Comparison of ENCODE assay signal across 18 cellular contexts in genomic region chr5:179904463-179905143, GRCh38.
"Had no signal": no experiment of that assay in that cellular context is flagged by ENCODE, and none has a peak within 500 bp of the region (broad histone marks: within the 10 kb centered on the region; RNA-seq: fewer than 3 reads in every experiment).

No MANE protein-coding gene starts in this region.

- H3K4me3 Mint-ChIP-seq: activated naive CD8-positive, alpha-beta T cell treated with anti-CD3 and anti-CD28 coated beads, Interleukin-2, amount 10 ng/mL, durations not matched to agents 7 days and 5 days; endodermal cell had no signal

- H3K27ac ChIP-seq: ascending aorta, hepatocyte, tibial nerve, WERI-Rb-1 had no signal

- H3K36me3 ChIP-seq: WERI-Rb-1 had no signal

- H3K9me3 ChIP-seq: ascending aorta, mucosa of descending colon, tibial nerve had no signal

- H3K4me3 ChIP-seq: ascending aorta, dorsolateral prefrontal cortex, hepatocyte, mucosa of descending colon, tibial nerve had no signal

- H3K27me3 Mint-ChIP-seq: activated naive CD8-positive, alpha-beta T cell treated with anti-CD3 and anti-CD28 coated beads, Interleukin-2, amount 10 ng/mL, durations not matched to agents 7 days and 5 days; naive thymus-derived CD4-positive, alpha-beta T cell had no signal

- H3K4me2 ChIP-seq: hepatocyte had no signal

- H3K9me3 Mint-ChIP-seq: activated naive CD8-positive, alpha-beta T cell treated with anti-CD3 and anti-CD28 coated beads, Interleukin-2, amount 10 ng/mL, durations not matched to agents 7 days and 5 days; endodermal cell; naive thymus-derived CD4-positive, alpha-beta T cell had no signal

- H3K27ac Mint-ChIP-seq: activated naive CD8-positive, alpha-beta T cell treated with anti-CD3 and anti-CD28 coated beads, Interleukin-2, amount 10 ng/mL, durations not matched to agents 7 days and 5 days; naive thymus-derived CD4-positive, alpha-beta T cell had no signal

- H2AFZ ChIP-seq: hepatocyte had no signal

- H3K4me1 Mint-ChIP-seq: endodermal cell had no signal

- H3K27me3 ChIP-seq: ascending aorta, dorsolateral prefrontal cortex, hepatocyte, tibial nerve had no signal

- ATAC-seq: mucosa of descending colon; naive thymus-derived CD4-positive, alpha-beta T cell had no signal

- DNase-seq: activated CD4-positive, alpha-beta T cell treated with anti-CD3 and anti-CD28 coated beads, Interleukin-2, amount 50 U/mL, for 48 hours; activated naive CD8-positive, alpha-beta T cell treated with anti-CD3 and anti-CD28 coated beads, Interleukin-2, amount 10 ng/mL, durations not matched to agents 7 days and 5 days; activated T-cell treated with anti-CD3 and anti-CD28 coated beads, Interleukin-2, amount 50 U/mL, for 1 hour; dorsolateral prefrontal cortex; endodermal cell; islet precursor cell; mammary epithelial cell; naive thymus-derived CD4-positive, alpha-beta T cell; nucleus accumbens; stimulated activated CD4-positive, alpha-beta T cell treated with anti-CD3 and anti-CD28 coated beads, Interleukin-4, amount 100 ng/mL, for 24 hours; stimulated activated naive CD4-positive, alpha-beta T cell; SW 1271; T-helper 9 cell; WERI-Rb-1 had no signal
